ENCODE assay signal across 10 cellular contexts in the genomic region with DNA sequence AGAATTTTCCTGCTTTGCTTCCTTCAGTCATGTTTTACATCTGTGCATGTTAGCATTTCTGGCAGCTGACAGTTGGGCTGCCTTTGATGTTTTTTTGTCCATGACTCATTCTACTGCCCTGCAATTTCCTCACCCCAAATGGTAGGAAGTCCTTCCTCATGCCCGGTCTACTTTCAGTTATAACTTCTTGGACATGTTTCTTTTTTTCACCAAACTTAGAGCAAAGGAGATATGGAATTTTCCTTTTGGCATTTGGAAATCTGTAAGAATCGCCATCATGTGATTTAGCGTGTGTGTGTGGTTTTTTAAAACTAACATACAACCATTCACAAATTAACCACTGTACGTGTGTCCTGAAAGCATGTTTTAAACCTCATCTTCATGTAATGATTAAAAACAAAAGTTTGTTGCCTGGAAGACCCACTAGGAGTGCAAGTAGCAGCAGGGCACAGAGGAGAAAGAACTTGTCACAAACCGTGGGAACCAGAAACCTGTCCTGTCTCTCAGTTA.
DNase-seq lines count a peak whose midpoint lies in the region; ATAC-seq, FAIRE-seq and TF ChIP-seq lines count a peak whose summit lies in the region.
"Had no signal": no experiment of that assay in that cellular context is flagged by ENCODE, and none has a peak within 500 bp of the region (broad histone marks: within the 10 kb centered on the region; RNA-seq: fewer than 3 reads in every experiment).

No MANE protein-coding gene starts in this region.

- H3K14ac ChIP-seq in IMR-90 (replicated peaks; ENCODE audit: low read depth, low read length) = no peak overlapping the region; the same call in 1 of the 2 replicates
- no peak overlapping the region for H3K14ac ChIP-seq in H1 (ENCODE audit: insufficient read length)

- intact Hi-C loops in IMR-90 (cut with micrococcal nuclease) = no loop called here
- intact Hi-C loops in kidney (cut with DNase I) = no loop called here
- intact Hi-C loops in gastrocnemius medialis (cut with DNase I; ENCODE audit: low total_unique reads) = no loop called here

- H4K8ac ChIP-seq in IMR-90 (ENCODE audit: low read depth in 2 of 2, low read length in 2 of 2) = peak overlapping the region in 1 of 2 experiments; percentile 36; a peak in 1 of 4 replicates
- no peak overlapping the region for H4K8ac ChIP-seq in H1 (ENCODE audit: extremely low read depth, insufficient read depth, low read length)

- WGBS in IMR-90 (ENCODE audit: extremely low coverage in 2 of 2, insufficient read length in 1 of 2), 2 experiments = no CpG with 5 or more reads among the region's 5 CpGs
- 84% methylated on average over 5 of the region's 5 CpGs; no CpG with 5 or more reads in 1 of the 2 experiments for WGBS in H1 (ENCODE audit: extremely low coverage in 1 of 2, insufficient coverage in 1 of 2, insufficient read length in 1 of 2, insufficient replicate concordance in 2 of 2, low coverage in 1 of 2, low lambda C conversion rate in 2 of 2, missing lambda C conversion rate in 1 of 2), 2 experiments

- ATAC-seq in GM19351 (IDR thresholded peaks at IDR 0.05; ENCODE audit: unreplicated experiment) (peak; percentile 85), IMR-90 (ENCODE audit: low read depth) (peak; percentile 83), gastrocnemius medialis (no peak)

- H4K20me1 ChIP-seq in IMR-90 (ENCODE audit: insufficient read depth, low read length) = no peaks in the 10 kb centered on the region
- no peaks in the 10 kb centered on the region for H4K20me1 ChIP-seq in H1 (replicated peaks in 1 of 2; ENCODE audit: control insufficient read depth in 1 of 2, insufficient read depth in 2 of 2, low read length in 2 of 2)

- H3K4me1 Mint-ChIP-seq in progenitor cell of endocrine pancreas (ENCODE audit: low read depth) = no peaks in the 10 kb centered on the region

- TF ChIP-seq RAD21 in IMR-90 (IDR thresholded peaks at IDR 0.05; ENCODE audit: low read length) (no peak), H1 (IDR thresholded peaks at IDR 0.05 in 1 of 2, conservative IDR thresholded peaks at IDR 0.05 in 1 of 2; ENCODE audit: low read depth in 2 of 2, low read length in 2 of 2) (no peak)

- peak overlapping the region; percentile 44 for H3K4ac ChIP-seq in IMR-90 (ENCODE audit: low read depth, low read length)
- H3K4ac ChIP-seq in H1 (replicated peaks; ENCODE audit: insufficient read length, low read depth, low read length) = no peak overlapping the region

- H3K27me3 ChIP-seq in IMR-90 (ENCODE audit: control insufficient read depth, insufficient read depth, low read length) (no peaks in the 10 kb centered on the region), H1 (replicated peaks in 1 of 4; ENCODE audit: control insufficient read depth in 3 of 4, extremely low read depth in 1 of 4, insufficient read depth in 3 of 4, low read length in 3 of 4) (no peaks in the 10 kb centered on the region), gastrocnemius medialis (peaks cover 0 to 4% (median 3%) of the 10 kb centered on the region in 3 donors)

- DNase-seq in AG20443 (ENCODE audit: low spot score) = peak; percentile 82
- peak; percentile 72 for DNase-seq in IMR-90
- DNase-seq in H1 (ENCODE audit: low read depth in 1 of 2, low spot score in 2 of 2) = no peak
- no peak for DNase-seq in kidney
- no peak for DNase-seq in progenitor cell of endocrine pancreas (ENCODE audit: low spot score, unreplicated experiment)
- DNase-seq in nucleus accumbens (lab: John Stamatoyannopoulos, UW) = no peak
- no peak for DNase-seq in gastrocnemius medialis

- H2BK5ac ChIP-seq in IMR-90 (ENCODE audit: low read depth, low read length, poor library complexity, severe bottlenecking) = no peak overlapping the region
- no peak overlapping the region for H2BK5ac ChIP-seq in H1 (ENCODE audit: low read depth, low read length)

- POLR2A ChIA-PET in IMR-90 (lab: Charles Lee; ENCODE audit: unreplicated experiment) (no interaction called here), H1 (lab: Charles Lee; ENCODE audit: partially characterized antibody) (no interaction called here)

- H3K4me3 ChIP-seq in IMR-90 (ENCODE audit: insufficient read depth, low read depth, low read length) = no peak overlapping the region
- H3K4me3 ChIP-seq in H1 (ENCODE audit: extremely low read depth in 1 of 4, insufficient read depth in 2 of 4, low read depth in 3 of 4, low read length in 4 of 4) = no peak overlapping the region
- H3K4me3 ChIP-seq in kidney (ENCODE audit: low read length in 2 of 2) = no peak overlapping the region
- H3K4me3 ChIP-seq in gastrocnemius medialis = no peak overlapping the region

- H3K4me1 ChIP-seq in IMR-90 (ENCODE audit: control insufficient read depth, insufficient read depth, low read length) (peaks cover 3% of the 10 kb centered on the region), H1 (replicated peaks in 1 of 4; ENCODE audit: control insufficient read depth in 3 of 4, insufficient read depth in 4 of 4, low read length in 3 of 4) (no peaks in the 10 kb centered on the region), kidney (ENCODE audit: control insufficient read depth in 1 of 2, insufficient read depth in 1 of 2, low read depth in 1 of 2, low read length in 2 of 2) (no peaks in the 10 kb centered on the region), gastrocnemius medialis (no peaks in the 10 kb centered on the region)

- H2BK20ac ChIP-seq in IMR-90 (ENCODE audit: low read depth, low read length) (peak overlapping the region; percentile 85; the same call in 1 of the 2 replicates), H1 (ENCODE audit: low read length) (no peak overlapping the region)

- CTCF ChIA-PET in IMR-90 (lab: Yijun Ruan, JAX) (no interaction called here), H1 (lab: Charles Lee; ENCODE audit: partially characterized antibody) (no interaction called here)

- H4K5ac ChIP-seq in IMR-90 (ENCODE audit: low read depth, low read length) (no peak overlapping the region), H1 (ENCODE audit: insufficient read length, low read depth, low read length) (no peak overlapping the region)

- H3K9me3 ChIP-seq in IMR-90 (ENCODE audit: control insufficient read depth, insufficient read depth, low read length) (no peaks in the 10 kb centered on the region), H1 (ENCODE audit: insufficient read depth in 2 of 2, low read depth in 1 of 2, low read length in 1 of 2) (no peaks in the 10 kb centered on the region), kidney (ENCODE audit: control insufficient read depth in 1 of 2, low read length in 2 of 2) (no peaks in the 10 kb centered on the region), gastrocnemius medialis (no peaks in the 10 kb centered on the region)

- no peaks in the 10 kb centered on the region for H3K9me1 ChIP-seq in IMR-90 (ENCODE audit: insufficient read depth, low read length)

- no peaks in the 10 kb centered on the region for H3K36me3 ChIP-seq in IMR-90 (ENCODE audit: control insufficient read depth, insufficient read depth, low read length)
- no peaks in the 10 kb centered on the region for H3K36me3 ChIP-seq in H1 (ENCODE audit: control insufficient read depth in 2 of 4, insufficient read depth in 4 of 4, low read length in 3 of 4)
- no peaks in the 10 kb centered on the region for H3K36me3 ChIP-seq in kidney (ENCODE audit: control insufficient read depth in 1 of 2, insufficient read depth in 2 of 2, low read length in 2 of 2)
- H3K36me3 ChIP-seq in gastrocnemius medialis = no peaks in the 10 kb centered on the region

- H2BK120ac ChIP-seq in IMR-90 (ENCODE audit: low read depth, low read length) (peak overlapping the region; percentile 45; the same call in 1 of the 2 replicates), H1 (replicated peaks; ENCODE audit: low read depth, low read length) (no peak overlapping the region)

- H2BK15ac ChIP-seq in IMR-90 (ENCODE audit: low read depth, low read length) (0 out of 3 replicates have a peak overlapping the region, but pooled peaks have one; percentile 22), H1 (ENCODE audit: low read length) (no peak overlapping the region)

- TF ChIP-seq EP300 in H1 (IDR thresholded peaks at IDR 0.05; ENCODE audit: borderline replicate concordance in 1 of 2, low read depth in 2 of 2, low read length in 2 of 2) = no peak

- H4K91ac ChIP-seq in IMR-90 (ENCODE audit: insufficient read depth, low read depth, low read length) (no peak overlapping the region; the same call in 1 of the 2 replicates), H1 (replicated peaks; ENCODE audit: insufficient read length, low read length) (no peak overlapping the region)

- H3K27ac Mint-ChIP-seq in progenitor cell of endocrine pancreas = no peak overlapping the region

- H3K4me2 ChIP-seq in IMR-90 (ENCODE audit: low read depth, low read length) (peak overlapping the region; percentile 36; the same call in 1 of the 2 replicates), H1 (ENCODE audit: insufficient read depth in 1 of 2, low read depth in 2 of 2, low read length in 2 of 2) (no peak overlapping the region)

- FAIRE-seq in H1 (lab: Jason Lieb, UNC) (no peak), kidney (lab: Jason Lieb, UNC) (no peak)
- FAIRE-seq: endometrium had no signal

- no peak overlapping the region for H3K4me3 Mint-ChIP-seq in progenitor cell of endocrine pancreas (ENCODE audit: low read depth)

- no peaks in the 10 kb centered on the region for H3K36me3 Mint-ChIP-seq in progenitor cell of endocrine pancreas (ENCODE audit: insufficient read depth)

- H3K27ac ChIP-seq in IMR-90 (ENCODE audit: insufficient read depth, low read length) (no peak overlapping the region), H1 (ENCODE audit: low read depth, low read length) (no peak overlapping the region), kidney (ENCODE audit: low read depth in 2 of 2, low read length in 2 of 2) (no peak overlapping the region), gastrocnemius medialis (no peak overlapping the region)
- H3K27ac ChIP-seq: HL-60 had no signal

- H3K23ac ChIP-seq in IMR-90 (ENCODE audit: low read depth, low read length) (no peak overlapping the region; the same call in 1 of the 2 replicates), H1 (ENCODE audit: insufficient read length) (no peak overlapping the region)

- no peaks in the 10 kb centered on the region for H3K23me2 ChIP-seq in H1 (ENCODE audit: low read depth, low read length)

- dilution Hi-C loops in IMR-90 (cut with HindIII; ENCODE audit: low sequenced_read_pairs, unreplicated experiment) = no loop called here

- H2BK12ac ChIP-seq in H1 (ENCODE audit: low read depth, low read length) = no peak overlapping the region

- no peak overlapping the region for H2AK9ac ChIP-seq in IMR-90 (replicated peaks; ENCODE audit: low read depth, low read length, poor library complexity)

- H2AK5ac ChIP-seq in IMR-90 (ENCODE audit: low read depth, low read length) (no peak overlapping the region), H1 (ENCODE audit: low read depth, low read length) (no peak overlapping the region)

- peak overlapping the region; percentile 19 for H3K56ac ChIP-seq in IMR-90 (ENCODE audit: extremely low read depth, insufficient read depth, low read length)
- no peak overlapping the region for H3K56ac ChIP-seq in H1 (replicated peaks; ENCODE audit: insufficient read length, low read depth, low read length)

- H3K27me3 Mint-ChIP-seq in progenitor cell of endocrine pancreas = peaks cover 3% of the 10 kb centered on the region

- BruUV-seq in IMR-90 (replicated peaks; lab: Mats Ljungman, UMichigan) = no TSS peak

- no peaks in the 10 kb centered on the region for H3K9me3 Mint-ChIP-seq in progenitor cell of endocrine pancreas (ENCODE audit: low read depth)

- H3K18ac ChIP-seq in IMR-90 (ENCODE audit: low read depth, low read length) (0 out of 2 replicates have a peak overlapping the region, but pooled peaks have one; percentile 16), H1 (ENCODE audit: extremely low read depth, low read length) (no peak overlapping the region)

- TF ChIP-seq POLR2A in IMR-90 (IDR thresholded peaks at IDR 0.05; ENCODE audit: low read depth, low read length) (no peak), H1 (IDR thresholded peaks at IDR 0.05; ENCODE audit: control extremely low read depth in 1 of 2, low read depth in 2 of 2, low read length in 2 of 2) (no peak), gastrocnemius medialis (IDR thresholded peaks at IDR 0.05) (no peak)

- in situ Hi-C loops in IMR-90 (cut with MboI; ENCODE audit: low sequenced_read_pairs) (no loop called here), gastrocnemius medialis (cut with MboI; ENCODE audit: low sequenced_read_pairs in 4 of 4) (no loop called here)

- H3K79me2 ChIP-seq in H1 (ENCODE audit: control insufficient read depth in 1 of 2, insufficient read depth in 2 of 2, low read length in 2 of 2) = no peaks in the 10 kb centered on the region

- H2AFZ ChIP-seq in IMR-90 (replicated peaks; ENCODE audit: low read length, poor library complexity) (no peak overlapping the region), H1 (ENCODE audit: low read length) (0 out of 2 replicates have a peak overlapping the region, but pooled peaks have one; percentile 14)

- no peaks in the 10 kb centered on the region for H3K79me1 ChIP-seq in IMR-90 (ENCODE audit: low read depth in 1 of 2, low read length in 2 of 2)
- no peaks in the 10 kb centered on the region for H3K79me1 ChIP-seq in H1 (ENCODE audit: low read depth, low read length)

- TF ChIP-seq CTCF in IMR-90 (conservative IDR thresholded peaks at IDR 0.05; ENCODE audit: low read depth, low read length) (no peak), H1 (IDR thresholded peaks at IDR 0.05; ENCODE audit: control extremely low read depth in 1 of 3, insufficient read depth in 1 of 3, low read depth in 1 of 3, low read length in 3 of 3) (no peak), kidney (IDR thresholded peaks at IDR 0.05; ENCODE audit: borderline replicate concordance, extremely low read depth, insufficient read depth) (no peak), progenitor cell of endocrine pancreas (IDR thresholded peaks at IDR 0.05; ENCODE audit: unreplicated experiment) (no peak), gastrocnemius medialis (IDR thresholded peaks at IDR 0.05 in 4 of 5, conservative IDR thresholded peaks at IDR 0.05 in 1 of 5) (no peak)

- no peak overlapping the region for H3K9ac ChIP-seq in IMR-90 (ENCODE audit: low read depth, low read length)
- H3K9ac ChIP-seq in H1 (replicated peaks in 1 of 4; ENCODE audit: extremely low read depth in 1 of 4, low read depth in 3 of 4, low read length in 3 of 4) = no peak overlapping the region
- H3K9ac ChIP-seq in kidney (ENCODE audit: low read length in 2 of 2) = no peak overlapping the region

Comparison
In these comparisons a context has a peak if more than half of its experiments do, and no peak if none do; other contexts are left out.
1. DNase-seq: peak in AG20443 (single experiment) and IMR-90 (single experiment); none in H1 (0 of 2), kidney (single experiment), progenitor cell of endocrine pancreas (single experiment), nucleus accumbens (0 of 56) and gastrocnemius medialis (0 of 2).
2. ATAC-seq: peak in GM19351 (single experiment) and IMR-90 (single experiment); none in gastrocnemius medialis (0 of 2).